In genomic region chr3:172135766-172136729, GRCh38 we compare ENCODE assay signal across 10 cellular contexts.
DNase-seq lines count a peak whose midpoint lies in the region; ATAC-seq and TF ChIP-seq lines count a peak whose summit lies in the region.
"Had no signal": no experiment of that assay in that cellular context is flagged by ENCODE, and none has a peak within 500 bp of the region (broad histone marks: within the 10 kb centered on the region; RNA-seq: fewer than 3 reads in every experiment).

No MANE protein-coding gene starts in this region.

- WGBS in heart right ventricle, 2 donors: 87 to 94% methylated on average over 4 of the region's 4 CpGs

- H3K4me1 ChIP-seq in heart right ventricle (peaks cover 32 to 100% (median 65%) of the 10 kb centered on the region in 9 donors), left lung (peaks cover 54 to 100% of the 10 kb centered on the region in 2 donors), uterus (peaks cover 3 to 8% of the 10 kb centered on the region in 2 donors)

- DNase-seq in heart right ventricle (no peak), Right ventricle myocardium inferior (ENCODE audit: missing footprints) (no peak), astrocyte of the spinal cord (ENCODE audit: low read depth, low spot score) (peak; percentile 57), left lung (no peak), uterus (no peak), NCI-H446 (lab: John Stamatoyannopoulos, UW) (no peak)
- DNase-seq: NCI-H187; stimulated activated CD4-positive, alpha-beta T cell treated with anti-CD3 and anti-CD28 coated beads, Interleukin-4, amount 100 ng/mL, for 1 hour had no signal

- intact Hi-C loops in heart right ventricle (cut with DNase I): loop anchor here in 2 of 10 donors (5.0 to 10.0 kb wide), 2 partner anchors 66 to 91 kb away; no protein-coding TSS in a partner anchor
- intact Hi-C loops in Right ventricle myocardium inferior (cut with DNase I): loop anchor here (10.0 kb wide), 1 partner anchor 301 kb away; no protein-coding TSS in a partner anchor
- intact Hi-C loops in left lung (cut with DNase I): no loop called here
- intact Hi-C loops in uterus (cut with DNase I; ENCODE audit: low total_unique reads): loop anchor here (10.0 kb wide), 1 partner anchor 179 kb away; no protein-coding TSS in a partner anchor

- H3K4me3 ChIP-seq in heart right ventricle: no peak overlapping the region
- no peak overlapping the region for H3K4me3 ChIP-seq in astrocyte of the spinal cord (ENCODE audit: low read depth, low read length)
- H3K4me3 ChIP-seq in left lung: no peak overlapping the region
- no peak overlapping the region for H3K4me3 ChIP-seq in uterus

- TF ChIP-seq CTCF in heart right ventricle (IDR thresholded peaks at IDR 0.05) (no peak), astrocyte of the spinal cord (IDR thresholded peaks at IDR 0.05; ENCODE audit: low read depth, low read length) (no peak), left lung (IDR thresholded peaks at IDR 0.05) (no peak), uterus (IDR thresholded peaks at IDR 0.05) (no peak)

- peaks cover 0 to 23% (median 0%) of the 10 kb centered on the region in 9 donors for H3K36me3 ChIP-seq in heart right ventricle
- H3K36me3 ChIP-seq in left lung: no peaks in the 10 kb centered on the region
- no peaks in the 10 kb centered on the region for H3K36me3 ChIP-seq in uterus

- no peak for ATAC-seq in heart right ventricle
- no peak for ATAC-seq in Right ventricle myocardium inferior
- ATAC-seq in left lung: no peak
- no peak for ATAC-seq in GM21447 (IDR thresholded peaks at IDR 0.05; ENCODE audit: unreplicated experiment)
- ATAC-seq in HG02884 (IDR thresholded peaks at IDR 0.05; ENCODE audit: unreplicated experiment): no peak

- TF ChIP-seq POLR2A in uterus (IDR thresholded peaks at IDR 0.05): no peak

- in situ Hi-C loops in astrocyte of the spinal cord (cut with HindIII; ENCODE audit: low sequenced_read_pairs): no loop called here

- H3K9me3 ChIP-seq in heart right ventricle (no peaks in the 10 kb centered on the region), left lung (no peaks in the 10 kb centered on the region), uterus (no peaks in the 10 kb centered on the region)

- H3K27me3 ChIP-seq in heart right ventricle (no peaks in the 10 kb centered on the region), left lung (no peaks in the 10 kb centered on the region), uterus (no peaks in the 10 kb centered on the region)

- peak overlapping the region in 8 of 10 donors; percentile 42 to 88 (median 75) for H3K27ac ChIP-seq in heart right ventricle
- peak overlapping the region; percentile 69 to 98 for H3K27ac ChIP-seq in left lung
- peak overlapping the region; percentile 64 to 65 for H3K27ac ChIP-seq in uterus

Comparison
In these comparisons a context has a peak if more than half of its experiments do, and no peak if none do; other contexts are left out.
1. intact Hi-C loops: an anchor here in Right ventricle myocardium inferior (10.0 kb wide) and uterus (10.0 kb wide); none called in left lung.